In the genomic region with DNA sequence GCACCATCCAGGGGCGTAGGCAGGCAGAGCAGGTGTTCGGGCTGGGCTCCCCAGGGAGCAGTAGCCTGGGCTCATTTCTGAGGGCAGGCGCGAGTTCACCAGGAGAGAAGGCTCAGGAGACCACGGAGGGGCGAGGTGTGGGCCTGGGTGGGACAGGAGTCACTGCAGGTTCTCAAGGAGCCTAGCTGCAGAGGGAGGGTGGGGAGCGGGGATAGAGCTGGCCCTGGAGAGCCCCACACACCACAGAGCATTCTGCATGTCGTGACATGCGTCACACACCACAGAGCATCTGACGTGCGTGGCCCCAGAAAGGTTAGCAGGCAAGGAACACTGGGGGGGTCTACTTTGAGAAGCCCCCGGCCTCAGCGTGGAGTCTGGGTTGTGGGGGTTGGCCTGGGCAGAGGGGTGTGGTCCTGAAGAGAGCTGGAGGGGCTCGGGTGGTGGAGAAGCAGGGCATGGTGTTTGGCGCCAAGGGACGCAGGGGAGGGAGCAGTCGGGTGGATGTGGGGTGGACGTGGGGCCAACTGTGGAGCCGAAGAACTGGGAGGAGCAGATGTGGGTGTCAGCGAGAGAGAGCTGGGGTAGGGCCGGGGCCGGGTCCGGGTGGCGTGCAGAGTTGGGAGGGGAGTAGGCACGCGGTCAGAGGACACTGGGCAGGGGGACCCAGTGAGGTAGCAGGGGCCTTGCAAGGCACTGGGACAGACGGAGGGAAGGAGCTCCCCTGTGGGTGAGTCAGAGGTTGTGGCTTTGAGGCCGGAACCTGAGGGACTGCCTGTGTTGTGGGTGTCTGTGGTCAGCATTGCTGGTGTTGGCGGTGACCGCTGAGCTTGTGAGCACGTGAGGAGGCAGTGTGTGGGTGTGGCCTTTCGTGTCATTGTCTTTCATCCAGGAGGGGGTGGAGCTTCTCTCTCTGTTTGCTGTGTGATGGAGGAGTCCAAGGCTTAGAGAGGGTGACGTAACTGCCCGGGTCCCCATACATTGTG, we compare ENCODE assay signal across 8 cellular contexts. TPM values are rescaled to one million over a fixed set of nuclear protein-coding genes. Genes with fewer than 3 reads are reported as not detected.
DNase-seq lines count a peak whose midpoint lies in the region; ATAC-seq and TF ChIP-seq lines count a peak whose summit lies in the region.

No MANE protein-coding gene starts in this region.

- peak; percentile 65 for ATAC-seq in GM19463 (IDR thresholded peaks at IDR 0.05; ENCODE audit: unreplicated experiment)
- ATAC-seq in T-cell (replicated peaks in 1 of 4): peak in 1 of 4 experiments; percentile 20
- peak; percentile 58 for ATAC-seq in stimulated activated memory B cell treated with anti-CD40 and anti-IgM and Interleukin-4, amounts not matched to agents 10 μg/mL and 1 μg/mL and 100 μg/mL, for 72 hours
- ATAC-seq in HG03108 (IDR thresholded peaks at IDR 0.05; ENCODE audit: unreplicated experiment): no peak

- H3K4me3 Mint-ChIP-seq in T-cell: no peak overlapping the region
- no peak overlapping the region for H3K4me3 Mint-ChIP-seq in stimulated activated memory B cell treated with anti-CD40 and anti-IgM and Interleukin-4, amounts not matched to agents 10 μg/mL and 1 μg/mL and 100 μg/mL, for 72 hours
- H3K4me3 Mint-ChIP-seq in progenitor cell of endocrine pancreas (ENCODE audit: low read depth): no peak overlapping the region

- POLR2A ChIA-PET in T-cell (lab: Charles Lee): no interaction called here

- DNase-seq in AG08396 (ENCODE audit: low spot score) (peak; percentile 93), T-cell (peak in 22 of 34 experiments; percentile 6 to 48 (median 26)), fibroblast of villous mesenchyme (ENCODE audit: low read depth) (peak; percentile 80), progenitor cell of endocrine pancreas (ENCODE audit: low spot score, unreplicated experiment) (no peak), HPDE6-E6E7 (ENCODE audit: extremely low spot score) (no peak)

- H3K27ac Mint-ChIP-seq in T-cell: no peak overlapping the region
- H3K27ac Mint-ChIP-seq in stimulated activated memory B cell treated with anti-CD40 and anti-IgM and Interleukin-4, amounts not matched to agents 10 μg/mL and 1 μg/mL and 100 μg/mL, for 72 hours: no peak overlapping the region
- H3K27ac Mint-ChIP-seq in progenitor cell of endocrine pancreas: no peak overlapping the region

- H3K4me3 ChIP-seq in fibroblast of villous mesenchyme (ENCODE audit: low read depth, low read length): no peak overlapping the region

- H3K27me3 Mint-ChIP-seq in T-cell (peaks cover 0 to 10% of the 10 kb centered on the region in 2 donors), progenitor cell of endocrine pancreas (no peaks in the 10 kb centered on the region)
- H3K27me3 Mint-ChIP-seq in stimulated activated memory B cell treated with anti-CD40 and anti-IgM and Interleukin-4, amounts not matched to agents 10 μg/mL and 1 μg/mL and 100 μg/mL, for 72 hours: peaks cover 69% of the 10 kb centered on the region

- TF ChIP-seq CTCF in fibroblast of villous mesenchyme (IDR thresholded peaks at IDR 0.05; ENCODE audit: insufficient read depth, low read depth, low read length): no peak
- TF ChIP-seq CTCF in progenitor cell of endocrine pancreas (IDR thresholded peaks at IDR 0.05; ENCODE audit: unreplicated experiment): no peak

- peaks cover 0 to 9% (median 0%) of the 10 kb centered on the region in 3 donors for H3K4me1 Mint-ChIP-seq in T-cell
- H3K4me1 Mint-ChIP-seq in stimulated activated memory B cell treated with anti-CD40 and anti-IgM and Interleukin-4, amounts not matched to agents 10 μg/mL and 1 μg/mL and 100 μg/mL, for 72 hours: peaks cover 18% of the 10 kb centered on the region
- no peaks in the 10 kb centered on the region for H3K4me1 Mint-ChIP-seq in progenitor cell of endocrine pancreas (ENCODE audit: low read depth)

- no peaks in the 10 kb centered on the region for H3K36me3 Mint-ChIP-seq in T-cell
- no peaks in the 10 kb centered on the region for H3K36me3 Mint-ChIP-seq in stimulated activated memory B cell treated with anti-CD40 and anti-IgM and Interleukin-4, amounts not matched to agents 10 μg/mL and 1 μg/mL and 100 μg/mL, for 72 hours
- peaks cover 30% of the 10 kb centered on the region for H3K36me3 Mint-ChIP-seq in progenitor cell of endocrine pancreas (ENCODE audit: insufficient read depth)

- H3K9me3 Mint-ChIP-seq in T-cell (no peaks in the 10 kb centered on the region), progenitor cell of endocrine pancreas (ENCODE audit: low read depth) (no peaks in the 10 kb centered on the region)
- no peaks in the 10 kb centered on the region for H3K9me3 Mint-ChIP-seq in stimulated activated memory B cell treated with anti-CD40 and anti-IgM and Interleukin-4, amounts not matched to agents 10 μg/mL and 1 μg/mL and 100 μg/mL, for 72 hours

- CTCF ChIA-PET in T-cell (lab: Charles Lee): no interaction called here

RNA-seq across cellular contexts. Expression of a gene that starts 25.5 kb away (rescaled TPM):
- 1 to 10 TPM in 4 of 5 donors, under 1 TPM in 1; 0.44 to 3.6 (median 2.3) TPM for total RNA-seq in T-cell
- total RNA-seq in fibroblast of villous mesenchyme: 358 and 406 TPM in 2 replicates
- 239 and 244 TPM in 2 replicates for total RNA-seq in progenitor cell of endocrine pancreas

Comparison
In these comparisons a context has a peak if more than half of its experiments do, and no peak if none do; other contexts are left out.
1. DNase-seq: peak in AG08396 (single experiment), T-cell (22 of 34) and fibroblast of villous mesenchyme (single experiment); none in progenitor cell of endocrine pancreas (single experiment) and HPDE6-E6E7 (single experiment).
2. RNA of a gene that starts 25.5 kb away (total RNA-seq): 358 to 406 TPM in fibroblast of villous mesenchyme and 239 to 244 TPM in progenitor cell of endocrine pancreas; 0.44 to 3.6 TPM in T-cell; every median in the first group is over 10 times any median in the second.